Comparison of ENCODE assay signal across 7 cellular contexts in genomic region chr20:57440678-57441509, GRCh38. TPM values are rescaled to one million over a fixed set of nuclear protein-coding genes. Genes with fewer than 3 reads are reported as not detected.
DNase-seq lines count a peak whose midpoint lies in the region; ATAC-seq and TF ChIP-seq lines count a peak whose summit lies in the region.

No MANE protein-coding gene starts in this region.

- H3K4me3 ChIP-seq in esophagus squamous epithelium (no peak overlapping the region), upper lobe of right lung (no peak overlapping the region)

- H3K9me3 ChIP-seq in esophagus squamous epithelium: no peaks in the 10 kb centered on the region
- no peaks in the 10 kb centered on the region for H3K9me3 ChIP-seq in upper lobe of right lung

- intact Hi-C loops in esophagus squamous epithelium (cut with DNase I) (no loop called here), upper lobe of right lung (cut with DNase I) (no loop called here)

- 20 to 26% methylated on average over 10 to 12 of the region's 33 CpGs for WGBS in esophagus squamous epithelium, 2 donors

- TF ChIP-seq CTCF in esophagus squamous epithelium (IDR thresholded peaks at IDR 0.05): no peak
- TF ChIP-seq CTCF in upper lobe of right lung (IDR thresholded peaks at IDR 0.05): no peak

- peak in 1 of 4 donors; percentile 49 for TF ChIP-seq POLR2A in esophagus squamous epithelium (IDR thresholded peaks at IDR 0.05)

- no peaks in the 10 kb centered on the region for H3K36me3 ChIP-seq in esophagus squamous epithelium
- H3K36me3 ChIP-seq in upper lobe of right lung: no peaks in the 10 kb centered on the region

- peak; percentile 43 for DNase-seq in NCI-H510A (lab: John Stamatoyannopoulos, UW)
- DNase-seq in esophagus squamous epithelium (lab: John Stamatoyannopoulos, UW): no peak
- peak; percentile 93 for DNase-seq in midbrain (lab: John Stamatoyannopoulos, UW)
- peak; percentile 88 for DNase-seq in upper lobe of right lung
- no peak for DNase-seq in NCI-H748 (lab: John Stamatoyannopoulos, UW; ENCODE audit: unreplicated experiment)
- no peak for DNase-seq in T1000 (lab: John Stamatoyannopoulos, UW)
- DNase-seq in T-helper 9 cell: no peak

- H3K27ac ChIP-seq in esophagus squamous epithelium (peak overlapping the region; percentile 73 to 90 (median 80)), upper lobe of right lung (peak overlapping the region; percentile 66)

- ATAC-seq in upper lobe of right lung: peak; percentile 80

- H3K4me1 ChIP-seq in esophagus squamous epithelium (peaks cover 8 to 58% (median 27%) of the 10 kb centered on the region in 3 donors), upper lobe of right lung (peaks cover 19% of the 10 kb centered on the region)

- H3K27me3 ChIP-seq in esophagus squamous epithelium (peaks cover 0 to 5% (median 0%) of the 10 kb centered on the region in 4 donors), upper lobe of right lung (no peaks in the 10 kb centered on the region)

RNA-seq across cellular contexts. Expression of gene RBM38, which starts 49.7 kb away (rescaled TPM):
- total RNA-seq in esophagus squamous epithelium (10 to 100 TPM in 3 of 4 donors, 1 to 10 TPM in 1; 9.1 to 21.0 (median 13.3) TPM), upper lobe of right lung (13.4 TPM)

Comparison
In these comparisons a context has a peak if more than half of its experiments do, and no peak if none do; other contexts are left out.
1. DNase-seq: peak in NCI-H510A (single experiment), midbrain (single experiment) and upper lobe of right lung (single experiment); none in esophagus squamous epithelium (single experiment), NCI-H748 (single experiment), T1000 (single experiment) and T-helper 9 cell (single experiment).